In the genomic region with DNA sequence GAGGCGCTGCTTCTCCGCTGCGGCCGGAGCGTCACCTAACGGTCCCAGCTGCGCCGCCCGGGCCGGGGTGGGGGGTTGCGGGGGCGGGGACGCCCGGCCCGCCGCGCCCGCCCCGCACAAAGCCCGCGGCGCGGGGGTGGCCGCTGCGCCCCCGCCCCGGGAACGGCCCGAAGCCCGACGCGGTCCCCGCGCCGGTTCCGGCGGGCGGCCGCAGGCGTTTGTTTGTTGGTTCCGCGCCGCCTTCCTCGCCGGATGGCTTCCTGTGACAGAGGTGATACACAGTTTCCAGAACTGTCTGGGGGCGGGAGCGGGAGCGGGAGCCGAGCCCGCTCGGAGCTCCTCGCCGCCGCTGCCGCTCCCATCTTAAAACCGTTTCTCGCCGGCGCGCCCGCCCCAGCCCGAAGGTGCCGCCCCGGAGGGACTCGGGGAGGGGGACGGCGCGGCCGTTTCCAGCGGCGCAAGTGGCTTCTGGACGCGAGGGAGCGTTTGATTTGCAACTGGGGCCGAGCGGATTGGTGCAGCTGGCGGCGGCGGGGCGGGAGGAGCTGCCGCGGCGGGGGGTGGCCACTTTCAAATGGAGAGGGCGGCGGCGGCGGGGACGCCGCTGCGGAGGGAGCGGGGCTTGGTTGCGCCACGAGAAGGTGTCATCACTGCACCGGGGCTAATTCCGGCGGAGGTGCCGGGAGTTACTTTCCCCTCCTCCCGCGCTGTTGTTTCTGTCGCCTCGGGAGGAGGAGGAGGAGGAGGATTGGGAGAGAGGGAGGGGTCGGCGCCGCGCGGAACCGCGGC, we compare ENCODE assay signal across 8 cellular contexts. TPM values are rescaled to one million over a fixed set of nuclear protein-coding genes. Genes with fewer than 3 reads are reported as not detected.
A peak's percentile ranks its signal among the peaks of the same experiment; 100 is the strongest.
DNase-seq lines count a peak whose midpoint lies in the region; ATAC-seq, FAIRE-seq and TF ChIP-seq lines count a peak whose summit lies in the region.

No MANE protein-coding gene starts in this region.

- peak overlapping the region; percentile 97 for H3K4me3 ChIP-seq in NB4 (ENCODE audit: low read depth, low read length)
- H3K4me3 ChIP-seq in SK-N-SH (ENCODE audit: low read depth in 2 of 2, low read length in 1 of 2): peak overlapping the region; percentile 88 to 97
- peak overlapping the region; percentile 61 to 85 (median 72) for H3K4me3 ChIP-seq in pancreas
- peak overlapping the region; percentile 81 to 97 (median 92) for H3K4me3 ChIP-seq in tibial nerve

- peaks cover 47% of the 10 kb centered on the region for H3K79me2 ChIP-seq in SK-N-SH (ENCODE audit: insufficient read depth)

- H3K4me1 ChIP-seq in SK-N-SH (ENCODE audit: control insufficient read depth in 1 of 2, insufficient read depth in 2 of 2, low read depth in 1 of 2, low read length in 1 of 2): peaks cover 4 to 7% of the 10 kb centered on the region in 2 experiments; a peak in 3 of 4 replicates
- peaks cover 0 to 20% (median 13%) of the 10 kb centered on the region in 3 donors for H3K4me1 ChIP-seq in pancreas
- peaks cover 0 to 39% (median 3%) of the 10 kb centered on the region in 4 donors for H3K4me1 ChIP-seq in tibial nerve

- no peaks in the 10 kb centered on the region for H3K9me2 ChIP-seq in SK-N-SH

- TF ChIP-seq CTCF in GM10266 (IDR thresholded peaks at IDR 0.05; ENCODE audit: control insufficient read depth, insufficient read depth, low read depth, missing control alignments) (no peak), NB4 (IDR thresholded peaks at IDR 0.05; ENCODE audit: low read depth, low read length) (no peak), SK-N-SH (IDR thresholded peaks at IDR 0.05) (no peak), pancreas (IDR thresholded peaks at IDR 0.05) (no peak), tibial nerve (IDR thresholded peaks at IDR 0.05) (peak in 1 of 5 experiments; percentile 38)

- DNase-seq in GM10266 (ENCODE audit: extremely low spot score) (peak; percentile 92), NB4 (ENCODE audit: low read depth) (peak; percentile 97), SK-N-SH (peak; percentile 90), head of caudate nucleus (peak; percentile 67 to 93 (median 87)), pancreas (peak; percentile 86 to 93 (median 90)), tibial nerve (ENCODE audit: low spot score in 2 of 2) (peak; percentile 79 to 81)
- peak; percentile 79 to 86 for DNase-seq in activated naive CD4-positive, alpha-beta T cell treated with anti-CD3 and anti-CD28 coated beads, Interleukin-2, amount 50 U/mL, for 72 hours (ENCODE audit: low spot score in 2 of 2)

- TF ChIP-seq EP300 in SK-N-SH (IDR thresholded peaks at IDR 0.05; ENCODE audit: borderline replicate concordance in 1 of 2, low read depth in 1 of 2, low read length in 1 of 2): peak; percentile 10 to 54; a peak in 1 of 4 replicates
- peak; percentile 44 to 93 for TF ChIP-seq EP300 in tibial nerve (IDR thresholded peaks at IDR 0.05)

- CTCF ChIA-PET in SK-N-SH (lab: Yijun Ruan, JAX): interaction anchor here (1.0 to 3.0 kb wide), 7 partner anchors 51 to 620 kb away, joined by 3 to 12 read pairs (median 4); no protein-coding TSS in a partner anchor

- TF ChIP-seq POLR2A in NB4 (IDR thresholded peaks at IDR 0.05; ENCODE audit: extremely low read depth, insufficient read length) (peak; percentile 62), tibial nerve (IDR thresholded peaks at IDR 0.05) (peak in 1 of 2 donors; percentile 72)

- H3K9me3 Mint-ChIP-seq in activated naive CD4-positive, alpha-beta T cell treated with anti-CD3 and anti-CD28 coated beads, Interleukin-2, amount 50 U/mL, for 72 hours: no peaks in the 10 kb centered on the region

- no peak for TF ChIP-seq RAD21 in SK-N-SH (IDR thresholded peaks at IDR 0.05; ENCODE audit: low read length)

- H3K36me3 ChIP-seq in SK-N-SH (replicated peaks in 1 of 2; ENCODE audit: control insufficient read depth in 1 of 2, insufficient read depth in 2 of 2, low read length in 1 of 2): no peaks in the 10 kb centered on the region
- H3K36me3 ChIP-seq in pancreas: no peaks in the 10 kb centered on the region
- H3K36me3 ChIP-seq in tibial nerve: peaks cover 0 to 5% (median 0%) of the 10 kb centered on the region in 3 donors

- H3K27ac Mint-ChIP-seq in activated naive CD4-positive, alpha-beta T cell treated with anti-CD3 and anti-CD28 coated beads, Interleukin-2, amount 50 U/mL, for 72 hours: peak overlapping the region; percentile 88 to 96

- POLR2A ChIA-PET in SK-N-SH (lab: Yijun Ruan, JAX): interaction anchor here (0.7 to 1.6 kb wide), 11 partner anchors 9 to 524 kb away, joined by 3 to 9 read pairs (median 3); partner anchors contain the start of gene PGRMC2

- WGBS in SK-N-SH (ENCODE audit: low lambda C conversion rate): 6% methylated on average over 9 of the region's 108 CpGs
- WGBS in pancreas, 2 donors: 1% methylated on average over 85 to 107 of the region's 108 CpGs
- WGBS in tibial nerve, 2 donors: 1% methylated on average over 55 to 60 of the region's 108 CpGs

- H3K27me3 ChIP-seq in SK-N-SH (ENCODE audit: insufficient read depth) (no peaks in the 10 kb centered on the region), pancreas (no peaks in the 10 kb centered on the region), tibial nerve (no peaks in the 10 kb centered on the region)

- H4K20me1 ChIP-seq in SK-N-SH (ENCODE audit: insufficient read depth): no peaks in the 10 kb centered on the region

- no peak for FAIRE-seq in pancreas (lab: Jason Lieb, UNC)

- H3K27ac ChIP-seq in SK-N-SH (ENCODE audit: low read depth in 2 of 2, low read length in 1 of 2) (peak overlapping the region; percentile 94 to 97), pancreas (peak overlapping the region; percentile 96 to 98 (median 96)), tibial nerve (peak overlapping the region; percentile 89 to 98 (median 96))

- H3K4me2 ChIP-seq in SK-N-SH: peak overlapping the region; percentile 90

- H3K9ac ChIP-seq in SK-N-SH: peak overlapping the region; percentile 98

- intact Hi-C loops in head of caudate nucleus (cut with DNase I) (loop anchor here (10.0 kb wide), 1 partner anchor 747 kb away; the partner anchor contains the start of gene LARP1B), pancreas (cut with DNase I) (no loop called here)

- peak overlapping the region; percentile 88 for H2AFZ ChIP-seq in SK-N-SH (ENCODE audit: low read depth)

- H3F3A ChIP-seq in SK-N-SH (replicated peaks; ENCODE audit: insufficient read depth): peaks cover 22% of the 10 kb centered on the region

- peak; percentile 49 for ATAC-seq in HG02588 (IDR thresholded peaks at IDR 0.05; ENCODE audit: unreplicated experiment)
- peak; percentile 61 to 66 for ATAC-seq in activated naive CD4-positive, alpha-beta T cell treated with anti-CD3 and anti-CD28 coated beads, Interleukin-2, amount 50 U/mL, for 72 hours
- peak; percentile 45 to 63 (median 62) for ATAC-seq in pancreas

- H3K9me3 ChIP-seq in SK-N-SH (no peaks in the 10 kb centered on the region), pancreas (no peaks in the 10 kb centered on the region), tibial nerve (no peaks in the 10 kb centered on the region)

- H3K36me3 Mint-ChIP-seq in activated naive CD4-positive, alpha-beta T cell treated with anti-CD3 and anti-CD28 coated beads, Interleukin-2, amount 50 U/mL, for 72 hours: peaks cover 24 to 33% of the 10 kb centered on the region in 2 donors

TF ChIP-seq in SK-N-SH, 30 proteins besides CTCF, POLR2A, EP300 and RAD21 (continues in another document):
- TF ChIP-seq TCF12 (IDR thresholded peaks at IDR 0.05) (peak; percentile 30; the same call in 1 of the 2 replicates), MXI1 (IDR thresholded peaks at IDR 0.05; ENCODE audit: low read depth, low read length) (peak; percentile 67), NFIC (IDR thresholded peaks at IDR 0.05; ENCODE audit: borderline replicate concordance) (peak; percentile 6; the same call in 1 of the 2 replicates), JUND (IDR thresholded peaks at IDR 0.05) (no peak), RCOR1 (IDR thresholded peaks at IDR 0.05; ENCODE audit: low read length) (0 out of 2 replicates have a peak, but pooled peaks have one; percentile 10), MAX (IDR thresholded peaks at IDR 0.05; ENCODE audit: low read depth) (peak; percentile 63), NRF1 (IDR thresholded peaks at IDR 0.05; ENCODE audit: low read depth, low read length) (no peak; the same call in 1 of the 2 replicates), FOSL2 (IDR thresholded peaks at IDR 0.05; ENCODE audit: borderline replicate concordance, low read depth) (no peak), CHD2 (IDR thresholded peaks at IDR 0.05; ENCODE audit: low read length, partially characterized antibody) (peak; percentile 32), YY1 (IDR thresholded peaks at IDR 0.05; ENCODE audit: low read depth) (peak; percentile 66; the same call in 1 of the 2 replicates), GATA2 (CRISPR knock-in tag; IDR thresholded peaks at IDR 0.05) (no peak)
- TF ChIP-seq, protein P1, sequence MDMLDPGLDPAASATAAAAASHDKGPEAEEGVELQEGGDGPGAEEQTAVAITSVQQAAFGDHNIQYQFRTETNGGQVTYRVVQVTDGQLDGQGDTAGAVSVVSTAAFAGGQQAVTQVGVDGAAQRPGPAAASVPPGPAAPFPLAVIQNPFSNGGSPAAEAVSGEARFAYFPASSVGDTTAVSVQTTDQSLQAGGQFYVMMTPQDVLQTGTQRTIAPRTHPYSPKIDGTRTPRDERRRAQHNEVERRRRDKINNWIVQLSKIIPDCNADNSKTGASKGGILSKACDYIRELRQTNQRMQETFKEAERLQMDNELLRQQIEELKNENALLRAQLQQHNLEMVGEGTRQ (IDR thresholded peaks at IDR 0.05; ENCODE audit: borderline replicate concordance, low read depth, low read length): no peak
- TF ChIP-seq, protein P2, sequence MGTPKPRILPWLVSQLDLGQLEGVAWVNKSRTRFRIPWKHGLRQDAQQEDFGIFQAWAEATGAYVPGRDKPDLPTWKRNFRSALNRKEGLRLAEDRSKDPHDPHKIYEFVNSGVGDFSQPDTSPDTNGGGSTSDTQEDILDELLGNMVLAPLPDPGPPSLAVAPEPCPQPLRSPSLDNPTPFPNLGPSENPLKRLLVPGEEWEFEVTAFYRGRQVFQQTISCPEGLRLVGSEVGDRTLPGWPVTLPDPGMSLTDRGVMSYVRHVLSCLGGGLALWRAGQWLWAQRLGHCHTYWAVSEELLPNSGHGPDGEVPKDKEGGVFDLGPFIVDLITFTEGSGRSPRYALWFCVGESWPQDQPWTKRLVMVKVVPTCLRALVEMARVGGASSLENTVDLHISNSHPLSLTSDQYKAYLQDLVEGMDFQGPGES (IDR thresholded peaks at IDR 0.05; ENCODE audit: low read depth, low read length): no peak

RNA-seq across cellular contexts. Expression of gene JADE1, which starts 2.3 kb away (rescaled TPM):
- polyA plus RNA-seq in SK-N-SH (2012; rRNA removed) (9.1 and 10.9 TPM in 2 replicates), pancreas (10 to 100 TPM; 21.9 to 37.8 TPM)
- polyA plus RNA-seq in SK-N-SH (2012; cell fraction: cytosol; rRNA removed): 9.6 and 11.1 TPM in 2 replicates
- polyA plus RNA-seq in SK-N-SH (2012; cell fraction: nucleus; rRNA removed): 13.7 and 18.1 TPM in 2 replicates
- 10 to 100 TPM; 28.0 to 51.9 TPM for total RNA-seq in activated naive CD4-positive, alpha-beta T cell treated with anti-CD3 and anti-CD28 coated beads, Interleukin-2, amount 50 U/mL, for 72 hours
- total RNA-seq in pancreas (10 to 100 TPM; 28.6 to 92.1 (median 36.0) TPM), tibial nerve (10 to 100 TPM; 55.7 to 68.7 (median 65.8) TPM)

Comparison
In these comparisons a context has a peak if more than half of its experiments do, and no peak if none do; other contexts are left out.
1. Peak in every context shown above with its lines: DNase-seq, ATAC-seq, H3K4me3 ChIP-seq and H3K27ac ChIP-seq.